In genomic region chr2:133200684-133201421, GRCh38 we compare ENCODE assay signal across 13 cellular contexts.
DNase-seq lines count a peak whose midpoint lies in the region; ATAC-seq lines count a peak whose summit lies in the region.
"Had no signal": no experiment of that assay in that cellular context is flagged by ENCODE, and none has a peak within 500 bp of the region (broad histone marks: within the 10 kb centered on the region; RNA-seq: fewer than 3 reads in every experiment).

No MANE protein-coding gene starts in this region.

- no peak overlapping the region for H4K91ac ChIP-seq in mesenchymal stem cell (ENCODE audit: low read length)

- peak overlapping the region; percentile 40 for H3K4me2 ChIP-seq in mesenchymal stem cell (ENCODE audit: low read length, poor library complexity, severe bottlenecking)

- H2BK120ac ChIP-seq in mesenchymal stem cell (ENCODE audit: low read depth, low read length) = no peak overlapping the region

- no peak overlapping the region for H4K8ac ChIP-seq in mesenchymal stem cell (ENCODE audit: low read length)

- DNase-seq in COLO829 (ENCODE audit: low spot score) (peak; percentile 57), OCI-M1 (lab: John Stamatoyannopoulos, UW) (peak; percentile 7), dedifferentiated amniotic fluid mesenchymal stem cell (ENCODE audit: extremely low spot score) (peak; percentile 73), mesenchymal stem cell (peak; percentile 82), NCI-H345 (lab: John Stamatoyannopoulos, UW) (no peak)
- no peak for DNase-seq in activated CD4-positive, alpha-beta T cell treated with anti-CD3 and anti-CD28 coated beads, Interleukin-2, amount 50 U/mL, for 1 hour
- no peak for DNase-seq in activated naive CD4-positive, alpha-beta T cell (lab: John Stamatoyannopoulos, UW)
- DNase-seq: GOT3; NCI-H146; NK-92 treated with Interleukin-12 subunit alpha and Interleukin-12 subunit beta, amount 100 ng/mL, for 24 hours; stimulated activated CD4-positive, alpha-beta T cell treated with anti-CD3 and anti-CD28 coated beads, Interleukin-2, amount 100 ng/mL, for 48 hours; substantia nigra had no signal

- H3K79me1 ChIP-seq in mesenchymal stem cell (replicated peaks; ENCODE audit: low read length, poor library complexity, severe bottlenecking) = peaks cover 11% of the 10 kb centered on the region

- H3K23ac ChIP-seq in mesenchymal stem cell (ENCODE audit: low read length in 2 of 2) = no peak overlapping the region

- no peaks in the 10 kb centered on the region for H3K4me1 ChIP-seq in mesenchymal stem cell (ENCODE audit: control insufficient read depth, insufficient read depth, low read depth, low read length)

- H2BK5ac ChIP-seq in mesenchymal stem cell (ENCODE audit: low read depth, low read length, poor library complexity, severe bottlenecking) = no peak overlapping the region

- no peak overlapping the region for H3K4me3 ChIP-seq in mesenchymal stem cell (ENCODE audit: insufficient read depth in 1 of 2, low read depth in 1 of 2, low read length in 2 of 2)

- WGBS in mesenchymal stem cell = 56% methylated on average over 7 of the region's 8 CpGs

- H3K18ac ChIP-seq in mesenchymal stem cell (ENCODE audit: low read depth in 1 of 2, low read length in 2 of 2) = no peak overlapping the region

- no peak for ATAC-seq in HG03108 (IDR thresholded peaks at IDR 0.05; ENCODE audit: unreplicated experiment)

- no peak overlapping the region for H3K4ac ChIP-seq in mesenchymal stem cell (ENCODE audit: low read depth in 1 of 2, low read length in 2 of 2)

- no peak overlapping the region for H2AFZ ChIP-seq in mesenchymal stem cell (ENCODE audit: low read depth, low read length)

- peak overlapping the region; percentile 53 for H3K9ac ChIP-seq in mesenchymal stem cell (ENCODE audit: low read length)

- H3K36me3 ChIP-seq in mesenchymal stem cell (ENCODE audit: control insufficient read depth in 1 of 2, insufficient read depth in 2 of 2, low read depth in 1 of 2, low read length in 2 of 2) = no peaks in the 10 kb centered on the region

- no peak overlapping the region for H3K14ac ChIP-seq in mesenchymal stem cell (ENCODE audit: low read length in 2 of 2)

- no peak overlapping the region for H2BK12ac ChIP-seq in mesenchymal stem cell (ENCODE audit: low read length in 2 of 2)

- no peaks in the 10 kb centered on the region for H3K27me3 ChIP-seq in mesenchymal stem cell (ENCODE audit: control insufficient read depth in 1 of 2, insufficient read depth in 1 of 2, low read length in 2 of 2)

- no peaks in the 10 kb centered on the region for H3K9me3 ChIP-seq in mesenchymal stem cell (ENCODE audit: control insufficient read depth, low read length)

- peak overlapping the region; percentile 83 for H3K27ac ChIP-seq in mesenchymal stem cell (ENCODE audit: low read length, poor library complexity, severe bottlenecking)

- H2BK15ac ChIP-seq in mesenchymal stem cell (ENCODE audit: low read depth, poor library complexity, severe bottlenecking) = no peak overlapping the region

- H2AK5ac ChIP-seq in mesenchymal stem cell (ENCODE audit: low read length, severe bottlenecking) = no peak overlapping the region

Comparison
In these comparisons a context has a peak if more than half of its experiments do, and no peak if none do; other contexts are left out.
1. DNase-seq: peak in COLO829 (single experiment), OCI-M1 (single experiment), dedifferentiated amniotic fluid mesenchymal stem cell (single experiment) and mesenchymal stem cell (single experiment); none in activated CD4-positive, alpha-beta T cell treated with anti-CD3 and anti-CD28 coated beads, Interleukin-2, amount 50 U/mL, for 1 hour (single experiment), activated naive CD4-positive, alpha-beta T cell (0 of 4) and NCI-H345 (single experiment).